In genomic region chr14:101195309-101195724, GRCh38 we compare ENCODE assay signal across 17 cellular contexts.
A peak's percentile ranks its signal among the peaks of the same experiment; 100 is the strongest.
DNase-seq lines count a peak whose midpoint lies in the region; ATAC-seq, FAIRE-seq and TF ChIP-seq lines count a peak whose summit lies in the region.
"Had no signal": no experiment of that assay in that cellular context is flagged by ENCODE, and none has a peak within 500 bp of the region (broad histone marks: within the 10 kb centered on the region; RNA-seq: fewer than 3 reads in every experiment).

No MANE protein-coding gene starts in this region.

- H2BK120ac ChIP-seq in H9 (ENCODE audit: low read depth, low read length, poor library complexity, severe bottlenecking) (no peak overlapping the region), H1 (replicated peaks; ENCODE audit: low read depth, low read length) (no peak overlapping the region)

- POLR2A ChIA-PET in H1 (lab: Charles Lee; ENCODE audit: partially characterized antibody): no interaction called here

- no peaks in the 10 kb centered on the region for H3K9me3 ChIP-seq in H9 (ENCODE audit: control insufficient read depth, low read depth, low read length)
- no peaks in the 10 kb centered on the region for H3K9me3 ChIP-seq in H1 (ENCODE audit: insufficient read depth in 2 of 2, low read depth in 1 of 2, low read length in 1 of 2)
- H3K9me3 ChIP-seq in GM23248 (ENCODE audit: low read depth): no peaks in the 10 kb centered on the region

- no peak overlapping the region for H3K23ac ChIP-seq in H9 (ENCODE audit: insufficient read length, low read depth, low read length)
- no peak overlapping the region for H3K23ac ChIP-seq in H1 (ENCODE audit: insufficient read length)

- in situ Hi-C loops in GM23248 (cut with MboI): no loop called here

- H2BK20ac ChIP-seq in H9 (ENCODE audit: low read depth, low read length, poor library complexity, severe bottlenecking): no peak overlapping the region
- H2BK20ac ChIP-seq in H1 (ENCODE audit: low read length): no peak overlapping the region

- WGBS in H9 (ENCODE audit: extremely low coverage, insufficient read length, low lambda C conversion rate): no CpG with 5 or more reads among the region's 9 CpGs
- 86% methylated on average over 9 of the region's 9 CpGs; no CpG with 5 or more reads in 1 of the 2 experiments for WGBS in H1 (ENCODE audit: extremely low coverage in 1 of 2, insufficient coverage in 1 of 2, insufficient read length in 1 of 2, insufficient replicate concordance in 2 of 2, low coverage in 1 of 2, low lambda C conversion rate in 2 of 2, missing lambda C conversion rate in 1 of 2), 2 experiments
- WGBS in GM23248 (ENCODE audit: low coverage in 1 of 2, low lambda C conversion rate in 2 of 2, missing lambda C conversion rate in 2 of 2), 2 experiments: 35 to 41% methylated on average over 9 of the region's 9 CpGs

- DNase-seq in H9 (peak; percentile 13), H1 (ENCODE audit: low read depth in 1 of 2, low spot score in 2 of 2) (peak in 1 of 2 experiments; percentile 39), neural crest cell (ENCODE audit: low read depth, low spot score) (no peak), type B pancreatic cell (ENCODE audit: extremely low spot score, unreplicated experiment) (peak; percentile 48), GM23248 (no peak), amniotic stem cell (lab: John Stamatoyannopoulos, UW) (no peak)
- DNase-seq: ACHN; CD4-positive, CD25-positive, alpha-beta regulatory T cell; KG1; NCI-H1092 treated with DMSO at 0.1 percent for 48 hours; NCI-H187; NCI-H2171 treated with DMSO at 0.1 percent for 48 hours; NCI-H510A; NCI-H82 had no signal

- H3K4me1 ChIP-seq in H9 (ENCODE audit: insufficient read depth, low read length) (no peaks in the 10 kb centered on the region), H1 (replicated peaks in 1 of 4; ENCODE audit: control insufficient read depth in 3 of 4, insufficient read depth in 4 of 4, low read length in 3 of 4) (peaks cover 0 to 24% (median 11%) of the 10 kb centered on the region in 4 experiments; a peak in 6 of 7 replicates), GM23248 (ENCODE audit: insufficient read depth) (no peaks in the 10 kb centered on the region)

- no peak overlapping the region for H2AFZ ChIP-seq in H9 (ENCODE audit: low read length)
- no peak overlapping the region for H2AFZ ChIP-seq in H1 (ENCODE audit: low read length)
- H2AFZ ChIP-seq in GM23248: no peak overlapping the region

- H3K4ac ChIP-seq in H9 (ENCODE audit: low read depth, low read length) (no peak overlapping the region), H1 (replicated peaks; ENCODE audit: insufficient read length, low read depth, low read length) (no peak overlapping the region)

- TF ChIP-seq POLR2A in H1 (IDR thresholded peaks at IDR 0.05; ENCODE audit: control extremely low read depth in 1 of 2, low read depth in 2 of 2, low read length in 2 of 2): no peak

- H3K79me2 ChIP-seq in H9 (ENCODE audit: insufficient read depth, low read length) (no peaks in the 10 kb centered on the region), H1 (ENCODE audit: control insufficient read depth in 1 of 2, insufficient read depth in 2 of 2, low read length in 2 of 2) (no peaks in the 10 kb centered on the region), GM23248 (ENCODE audit: insufficient read depth) (no peaks in the 10 kb centered on the region)

- H3F3A ChIP-seq in GM23248 (ENCODE audit: insufficient read depth): no peaks in the 10 kb centered on the region

- H2AK5ac ChIP-seq in H9 (ENCODE audit: insufficient read length, low read length): no peak overlapping the region
- no peak overlapping the region for H2AK5ac ChIP-seq in H1 (ENCODE audit: low read depth, low read length)

- H3K9ac ChIP-seq in H9 (ENCODE audit: extremely low read depth, insufficient read length, low read length) (no peak overlapping the region), H1 (replicated peaks in 1 of 4; ENCODE audit: extremely low read depth in 1 of 4, low read depth in 3 of 4, low read length in 3 of 4) (no peak overlapping the region), GM23248 (no peak overlapping the region)

- FAIRE-seq in H1 (lab: Jason Lieb, UNC): no peak
- FAIRE-seq: H54 had no signal

- H2BK15ac ChIP-seq in H9 (ENCODE audit: low read depth, low read length) (no peak overlapping the region), H1 (ENCODE audit: low read length) (no peak overlapping the region)

- H3K14ac ChIP-seq in H9 (ENCODE audit: insufficient read depth, low read length) (no peak overlapping the region), H1 (ENCODE audit: insufficient read length) (no peak overlapping the region)

- H4K91ac ChIP-seq in H9 (ENCODE audit: insufficient read length, low read depth, low read length) (no peak overlapping the region), H1 (replicated peaks; ENCODE audit: insufficient read length, low read length) (no peak overlapping the region)

- H3K4me2 ChIP-seq in H9 (ENCODE audit: insufficient read depth, insufficient read length, low read length) (no peak overlapping the region), H1 (ENCODE audit: insufficient read depth in 1 of 2, low read depth in 2 of 2, low read length in 2 of 2) (no peak overlapping the region), GM23248 (ENCODE audit: unreplicated experiment) (no peak overlapping the region)

- H3K9me3 Mint-ChIP-seq in H9 (no peaks in the 10 kb centered on the region), neural crest cell (no peaks in the 10 kb centered on the region), type B pancreatic cell (no peaks in the 10 kb centered on the region)

- H2BK12ac ChIP-seq in H9 (ENCODE audit: insufficient read length, low read depth, low read length) (no peak overlapping the region), H1 (ENCODE audit: low read depth, low read length) (no peak overlapping the region)

- H4K5ac ChIP-seq in H9 (ENCODE audit: insufficient read length, low read depth, low read length) (no peak overlapping the region), H1 (ENCODE audit: insufficient read length, low read depth, low read length) (no peak overlapping the region)

- H3K56ac ChIP-seq in H9 (ENCODE audit: insufficient read length, low read depth, low read length): no peak overlapping the region
- no peak overlapping the region for H3K56ac ChIP-seq in H1 (replicated peaks; ENCODE audit: insufficient read length, low read depth, low read length)

- H3K27me3 ChIP-seq in H9 (ENCODE audit: insufficient read depth, low read length) (no peaks in the 10 kb centered on the region), H1 (replicated peaks in 1 of 4; ENCODE audit: control insufficient read depth in 3 of 4, extremely low read depth in 1 of 4, insufficient read depth in 3 of 4, low read length in 3 of 4) (peaks cover 0 to 7% (median 1%) of the 10 kb centered on the region in 4 experiments; a peak in 2 of 7 replicates), GM23248 (replicated peaks; ENCODE audit: insufficient read depth) (0 out of 2 replicates have a peak, but pooled peaks cover 12% of the 10 kb centered on the region)

- no peak for TF ChIP-seq EP300 in H1 (IDR thresholded peaks at IDR 0.05; ENCODE audit: borderline replicate concordance in 1 of 2, low read depth in 2 of 2, low read length in 2 of 2)

- H3K4me3 ChIP-seq in H1 (ENCODE audit: extremely low read depth in 1 of 4, insufficient read depth in 2 of 4, low read depth in 3 of 4, low read length in 4 of 4) (no peak overlapping the region), GM23248 (no peak overlapping the region)

- no peaks in the 10 kb centered on the region for H3K9me2 ChIP-seq in GM23248 (ENCODE audit: insufficient read depth)

- peaks cover 19% of the 10 kb centered on the region in 2 experiments for H3K4me1 Mint-ChIP-seq in H9
- peaks cover 30% of the 10 kb centered on the region for H3K4me1 Mint-ChIP-seq in neural crest cell
- H3K4me1 Mint-ChIP-seq in type B pancreatic cell (ENCODE audit: unreplicated experiment): peaks cover 9% of the 10 kb centered on the region
- H3K4me1 Mint-ChIP-seq: CD4-positive, CD25-positive, alpha-beta regulatory T cell had no signal

- no peak for ATAC-seq in HG03439 (IDR thresholded peaks at IDR 0.05; ENCODE audit: unreplicated experiment)
- ATAC-seq: Right ventricle myocardium inferior had no signal

- TF ChIP-seq CTCF in H9 (conservative IDR thresholded peaks at IDR 0.05) (no peak), H1 (IDR thresholded peaks at IDR 0.05; ENCODE audit: control extremely low read depth in 1 of 3, insufficient read depth in 1 of 3, low read depth in 1 of 3, low read length in 3 of 3) (no peak), neural crest cell (conservative IDR thresholded peaks at IDR 0.05) (no peak), type B pancreatic cell (conservative IDR thresholded peaks at IDR 0.05) (no peak)

- no peaks in the 10 kb centered on the region; a peak in 1 of 7 replicates for H3K36me3 Mint-ChIP-seq in H9 (ENCODE audit: insufficient read depth in 1 of 3, low read depth in 3 of 3)
- no peaks in the 10 kb centered on the region for H3K36me3 Mint-ChIP-seq in neural crest cell (ENCODE audit: low read depth)
- no peaks in the 10 kb centered on the region for H3K36me3 Mint-ChIP-seq in type B pancreatic cell
- H3K36me3 Mint-ChIP-seq: CD4-positive, CD25-positive, alpha-beta regulatory T cell had no signal

- H3T11ph ChIP-seq in H9 (ENCODE audit: low read length): no peak overlapping the region

- H3K27ac ChIP-seq in H9 (ENCODE audit: insufficient read length, low read depth, low read length) (no peak overlapping the region), H1 (ENCODE audit: low read depth, low read length) (no peak overlapping the region), GM23248 (no peak overlapping the region)

- no peak overlapping the region for H2BK5ac ChIP-seq in H9 (ENCODE audit: insufficient read length, low read length)
- H2BK5ac ChIP-seq in H1 (ENCODE audit: low read depth, low read length): no peak overlapping the region

- CTCF ChIA-PET in H1 (lab: Charles Lee; ENCODE audit: partially characterized antibody): interaction anchor here (1.1 to 1.5 kb wide), 4 partner anchors 10 to 406 kb away, joined by 3 to 5 read pairs (median 4); no protein-coding TSS in a partner anchor

- H3K36me3 ChIP-seq in H1 (ENCODE audit: control insufficient read depth in 2 of 4, insufficient read depth in 4 of 4, low read length in 3 of 4) (no peaks in the 10 kb centered on the region), GM23248 (ENCODE audit: low read depth) (no peaks in the 10 kb centered on the region)

- H3K27me3 Mint-ChIP-seq in H9 (ENCODE audit: low read depth) (peaks cover 13% of the 10 kb centered on the region), neural crest cell (ENCODE audit: low read depth) (no peaks in the 10 kb centered on the region), type B pancreatic cell (no peaks in the 10 kb centered on the region)

- H3K79me1 ChIP-seq in H9 (ENCODE audit: insufficient read depth, low read depth, low read length, poor library complexity, severe bottlenecking) (no peaks in the 10 kb centered on the region), H1 (ENCODE audit: low read depth, low read length) (no peaks in the 10 kb centered on the region)

- H4K8ac ChIP-seq in H9 (replicated peaks; ENCODE audit: insufficient read length, low read depth, low read length) (no peak overlapping the region), H1 (ENCODE audit: extremely low read depth, insufficient read depth, low read length) (no peak overlapping the region)

- H3K23me2 ChIP-seq in H9 (ENCODE audit: insufficient read length, low read depth, low read length, poor library complexity, severe bottlenecking) (no peaks in the 10 kb centered on the region), H1 (ENCODE audit: low read depth, low read length) (no peaks in the 10 kb centered on the region; the same call in 1 of the 2 replicates)

- H4K20me1 ChIP-seq in H9 (ENCODE audit: control insufficient read depth, insufficient read depth, insufficient read length): no peaks in the 10 kb centered on the region
- H4K20me1 ChIP-seq in H1 (replicated peaks in 1 of 2; ENCODE audit: control insufficient read depth in 1 of 2, insufficient read depth in 2 of 2, low read length in 2 of 2): no peaks in the 10 kb centered on the region
- H4K20me1 ChIP-seq in GM23248 (ENCODE audit: insufficient read depth): no peaks in the 10 kb centered on the region

- H3K27ac Mint-ChIP-seq in H9: no peak overlapping the region
- H3K27ac Mint-ChIP-seq in neural crest cell (ENCODE audit: unreplicated experiment): peak overlapping the region; percentile 78
- no peak overlapping the region for H3K27ac Mint-ChIP-seq in type B pancreatic cell

- H3K18ac ChIP-seq in H9 (ENCODE audit: insufficient read length, low read depth, low read length) (no peak overlapping the region), H1 (ENCODE audit: extremely low read depth, low read length) (no peak overlapping the region)

- TF ChIP-seq RAD21 in H1 (IDR thresholded peaks at IDR 0.05 in 1 of 2, conservative IDR thresholded peaks at IDR 0.05 in 1 of 2; ENCODE audit: low read depth in 2 of 2, low read length in 2 of 2): no peak

- no peak overlapping the region for H3K4me3 Mint-ChIP-seq in H9
- H3K4me3 Mint-ChIP-seq in neural crest cell: no peak overlapping the region
- no peak overlapping the region for H3K4me3 Mint-ChIP-seq in type B pancreatic cell
- H3K4me3 Mint-ChIP-seq: CD4-positive, CD25-positive, alpha-beta regulatory T cell had no signal

Comparison
In these comparisons a context has a peak if more than half of its experiments do, and no peak if none do; other contexts are left out.
1. DNase-seq: peak in H9 (single experiment) and type B pancreatic cell (single experiment); none in neural crest cell (single experiment), GM23248 (single experiment) and amniotic stem cell (single experiment).